Comparison of ENCODE assay signal across 17 cellular contexts in genomic region chr20:38841570-38841969, GRCh38. TPM values are rescaled to one million over a fixed set of nuclear protein-coding genes. Genes with fewer than 3 reads are reported as not detected.
DNase-seq lines count a peak whose midpoint lies in the region; ATAC-seq and TF ChIP-seq lines count a peak whose summit lies in the region.
"Had no signal": no experiment of that assay in that cellular context is flagged by ENCODE, and none has a peak within 500 bp of the region (broad histone marks: within the 10 kb centered on the region; RNA-seq: fewer than 3 reads in every experiment).

No MANE protein-coding gene starts in this region.

- no peak for TF ChIP-seq CTCF in DND-41 (IDR thresholded peaks at IDR 0.05; ENCODE audit: borderline replicate concordance, extremely low read depth, low read length, poor library complexity, severe bottlenecking)
- TF ChIP-seq CTCF in esophagus muscularis mucosa (IDR thresholded peaks at IDR 0.05), result no peak
- no peak for TF ChIP-seq CTCF in adrenal gland (IDR thresholded peaks at IDR 0.05)

- H3K79me2 ChIP-seq in DND-41 (ENCODE audit: insufficient read depth, low read length), result no peaks in the 10 kb centered on the region

- 55% methylated on average over 2 of the region's 2 CpGs for WGBS in esophagus muscularis mucosa
- 50 to 73% (median 61%) methylated on average over 2 of the region's 2 CpGs for WGBS in adrenal gland, 4 donors

- CTCF ChIA-PET in activated CD4-positive, alpha-beta memory T cell treated with anti-CD3 and anti-CD28 coated beads, Interleukin-2, amount 10 ng/mL, durations not matched to agents 7 days and 5 days (lab: Charles Lee), result interaction anchor here (1.5 kb wide), 1 partner anchor 52 kb away, joined by 3 read pairs; no protein-coding TSS in a partner anchor

- no peak overlapping the region for H3K4me3 ChIP-seq in BLaER1
- H3K4me3 ChIP-seq in DND-41 (ENCODE audit: low read depth in 1 of 2, low read length in 2 of 2), result no peak overlapping the region
- no peak overlapping the region for H3K4me3 ChIP-seq in esophagus muscularis mucosa
- no peak overlapping the region for H3K4me3 ChIP-seq in adrenal gland

- H3K27ac ChIP-seq in BLaER1 (peak overlapping the region; percentile 64; the same call in 1 of the 2 replicates), DND-41 (ENCODE audit: low read length) (peak overlapping the region; percentile 62), esophagus muscularis mucosa (replicated peaks in 1 of 4) (no peak overlapping the region), adrenal gland (no peak overlapping the region)

- peak overlapping the region; percentile 80 for H3K27ac Mint-ChIP-seq in activated CD4-positive, alpha-beta memory T cell treated with anti-CD3 and anti-CD28 coated beads, Interleukin-2, amount 10 ng/mL, durations not matched to agents 7 days and 5 days
- H3K27ac Mint-ChIP-seq in effector memory CD8-positive, alpha-beta T cell, result peak overlapping the region; percentile 99 to 100

- H3K9me3 ChIP-seq in BLaER1 (no peaks in the 10 kb centered on the region), DND-41 (ENCODE audit: insufficient read depth, low read length, severe bottlenecking) (no peaks in the 10 kb centered on the region), esophagus muscularis mucosa (no peaks in the 10 kb centered on the region), adrenal gland (replicated peaks in 1 of 3) (no peaks in the 10 kb centered on the region)

- H3K4me2 ChIP-seq in BLaER1 (no peak overlapping the region; the same call in 1 of the 2 replicates), DND-41 (ENCODE audit: insufficient read depth, low read length) (no peak overlapping the region)

- DNase-seq in DND-41 (no peak), esophagus muscularis mucosa (ENCODE audit: extremely low spot score) (no peak), CD1c-positive myeloid dendritic cell (ENCODE audit: extremely low spot score) (no peak), adrenal gland (no peak), EL (no peak)
- no peak for DNase-seq in activated CD4-positive, alpha-beta memory T cell treated with anti-CD3 and anti-CD28 coated beads, Interleukin-2, amount 10 ng/mL, durations not matched to agents 7 days and 5 days
- DNase-seq in effector memory CD8-positive, alpha-beta T cell, result no peak
- DNase-seq: activated gamma-delta T cell treated with Interleukin-2 at 50 U/mL for 16 hours; DMS153; effector CD8-positive, alpha-beta T cell; hippocampal formation; Karpas-422; kidney glomerular epithelial cell; NCI-H1436; NCI-H2227 treated with DMSO at 0.1 percent for 48 hours; SHP77 treated with DMSO at 0.1 percent for 48 hours had no signal

- H4K20me1 ChIP-seq in BLaER1, result no peaks in the 10 kb centered on the region; the same call in 1 of the 2 replicates
- no peaks in the 10 kb centered on the region for H4K20me1 ChIP-seq in DND-41 (ENCODE audit: insufficient read depth, low read length)

- no peak overlapping the region for H3K9ac ChIP-seq in BLaER1
- H3K9ac ChIP-seq in DND-41 (ENCODE audit: low read depth, low read length), result no peak overlapping the region

- no peaks in the 10 kb centered on the region for H3K27me3 Mint-ChIP-seq in activated CD4-positive, alpha-beta memory T cell treated with anti-CD3 and anti-CD28 coated beads, Interleukin-2, amount 10 ng/mL, durations not matched to agents 7 days and 5 days
- H3K27me3 Mint-ChIP-seq in effector memory CD8-positive, alpha-beta T cell, result no peaks in the 10 kb centered on the region

- TF ChIP-seq POLR2A in esophagus muscularis mucosa (IDR thresholded peaks at IDR 0.05; ENCODE audit: low read depth) (no peak), adrenal gland (IDR thresholded peaks at IDR 0.05) (no peak)

- H3K36me3 ChIP-seq in BLaER1 (peaks cover 26% of the 10 kb centered on the region; the same call in 1 of the 2 replicates), DND-41 (ENCODE audit: insufficient read depth, low read length) (no peaks in the 10 kb centered on the region), esophagus muscularis mucosa (no peaks in the 10 kb centered on the region), adrenal gland (replicated peaks in 1 of 2) (no peaks in the 10 kb centered on the region)

- H3K4me1 Mint-ChIP-seq in activated CD4-positive, alpha-beta memory T cell treated with anti-CD3 and anti-CD28 coated beads, Interleukin-2, amount 10 ng/mL, durations not matched to agents 7 days and 5 days, result peaks cover 69% of the 10 kb centered on the region
- H3K4me1 Mint-ChIP-seq in effector memory CD8-positive, alpha-beta T cell (ENCODE audit: low read depth in 2 of 2), result peaks cover 51 to 67% of the 10 kb centered on the region in 2 donors

- H3K4me1 ChIP-seq in BLaER1 (peaks cover 29% of the 10 kb centered on the region), DND-41 (ENCODE audit: insufficient read depth, low read length) (peaks cover 21% of the 10 kb centered on the region), esophagus muscularis mucosa (peaks cover 0 to 6% (median 0%) of the 10 kb centered on the region in 4 donors), adrenal gland (replicated peaks in 1 of 2) (peaks cover 0 to 4% of the 10 kb centered on the region in 2 donors)

- H3K27me3 ChIP-seq in BLaER1 (no peaks in the 10 kb centered on the region), DND-41 (ENCODE audit: insufficient read depth, low read length, poor library complexity) (no peaks in the 10 kb centered on the region), esophagus muscularis mucosa (peaks cover 0 to 28% (median 0%) of the 10 kb centered on the region in 4 donors), adrenal gland (no peaks in the 10 kb centered on the region)

- H2AFZ ChIP-seq in DND-41 (ENCODE audit: low read depth, low read length), result peak overlapping the region; percentile 53; the same call in 1 of the 2 replicates

- POLR2A ChIA-PET in activated CD4-positive, alpha-beta memory T cell treated with anti-CD3 and anti-CD28 coated beads, Interleukin-2, amount 10 ng/mL, durations not matched to agents 7 days and 5 days (lab: Charles Lee), result interaction anchor here (1.3 to 5.3 kb wide), 6 partner anchors 10 to 52 kb away, joined by 3 to 60 read pairs (median 6); partner anchors contain the start of gene PPP1R16B

- ATAC-seq in DND-41 (ENCODE audit: insufficient read depth, low read depth), result no peak
- no peak for ATAC-seq in effector memory CD8-positive, alpha-beta T cell (replicated peaks)

- TF ChIP-seq EP300 in esophagus muscularis mucosa (IDR thresholded peaks at IDR 0.05), result no peak

- peak overlapping the region; percentile 49 for H3K4me3 Mint-ChIP-seq in activated CD4-positive, alpha-beta memory T cell treated with anti-CD3 and anti-CD28 coated beads, Interleukin-2, amount 10 ng/mL, durations not matched to agents 7 days and 5 days
- peak overlapping the region; percentile 78 to 85 for H3K4me3 Mint-ChIP-seq in effector memory CD8-positive, alpha-beta T cell

- intact Hi-C loops in esophagus muscularis mucosa (cut with DNase I), result no loop called here
- intact Hi-C loops in adrenal gland (cut with DNase I), result no loop called here

- no peaks in the 10 kb centered on the region for H3K9me3 Mint-ChIP-seq in activated CD4-positive, alpha-beta memory T cell treated with anti-CD3 and anti-CD28 coated beads, Interleukin-2, amount 10 ng/mL, durations not matched to agents 7 days and 5 days
- no peaks in the 10 kb centered on the region for H3K9me3 Mint-ChIP-seq in effector memory CD8-positive, alpha-beta T cell

- H3K36me3 Mint-ChIP-seq in activated CD4-positive, alpha-beta memory T cell treated with anti-CD3 and anti-CD28 coated beads, Interleukin-2, amount 10 ng/mL, durations not matched to agents 7 days and 5 days (ENCODE audit: low read depth), result peaks cover 65% of the 10 kb centered on the region
- peaks cover 68% of the 10 kb centered on the region for H3K36me3 Mint-ChIP-seq in effector memory CD8-positive, alpha-beta T cell (ENCODE audit: insufficient read depth)

RNA-seq across cellular contexts. Expression of gene PPP1R16B, which starts 36.1 kb away (rescaled TPM):
- total RNA-seq in activated CD4-positive, alpha-beta memory T cell treated with anti-CD3 and anti-CD28 coated beads, Interleukin-2, amount 10 ng/mL, durations not matched to agents 7 days and 5 days, result 100 to 1,000 TPM; 113 to 119 TPM
- 10 to 100 TPM in 1 of 4 donors, 1 to 10 TPM in 3; 3.7 to 12.1 (median 6.8) TPM for total RNA-seq in esophagus muscularis mucosa
- 10 to 100 TPM in 6 of 8 donors, 1 to 10 TPM in 2; 6.4 to 18.3 (median 12.0) TPM for total RNA-seq in adrenal gland
- 1 to 10 TPM; 1.8 to 6.4 (median 4.2) TPM for polyA plus RNA-seq in adrenal gland

Comparison
In these comparisons a context has a peak if more than half of its experiments do, and no peak if none do; other contexts are left out.
1. H3K27ac ChIP-seq: peak in BLaER1 (single experiment) and DND-41 (single experiment); none in esophagus muscularis mucosa (0 of 4) and adrenal gland (0 of 5).
2. RNA of gene PPP1R16B, which starts 36.1 kb away (total RNA-seq): 113 to 119 TPM in activated CD4-positive, alpha-beta memory T cell treated with anti-CD3 and anti-CD28 coated beads, Interleukin-2, amount 10 ng/mL, durations not matched to agents 7 days and 5 days; 6.4 to 18.3 TPM in adrenal gland and 3.7 to 12.1 TPM in esophagus muscularis mucosa; every median in the first group is over 4 times any median in the second.